Comparison of ENCODE assay signal across 1 cellular context in the genomic region with DNA sequence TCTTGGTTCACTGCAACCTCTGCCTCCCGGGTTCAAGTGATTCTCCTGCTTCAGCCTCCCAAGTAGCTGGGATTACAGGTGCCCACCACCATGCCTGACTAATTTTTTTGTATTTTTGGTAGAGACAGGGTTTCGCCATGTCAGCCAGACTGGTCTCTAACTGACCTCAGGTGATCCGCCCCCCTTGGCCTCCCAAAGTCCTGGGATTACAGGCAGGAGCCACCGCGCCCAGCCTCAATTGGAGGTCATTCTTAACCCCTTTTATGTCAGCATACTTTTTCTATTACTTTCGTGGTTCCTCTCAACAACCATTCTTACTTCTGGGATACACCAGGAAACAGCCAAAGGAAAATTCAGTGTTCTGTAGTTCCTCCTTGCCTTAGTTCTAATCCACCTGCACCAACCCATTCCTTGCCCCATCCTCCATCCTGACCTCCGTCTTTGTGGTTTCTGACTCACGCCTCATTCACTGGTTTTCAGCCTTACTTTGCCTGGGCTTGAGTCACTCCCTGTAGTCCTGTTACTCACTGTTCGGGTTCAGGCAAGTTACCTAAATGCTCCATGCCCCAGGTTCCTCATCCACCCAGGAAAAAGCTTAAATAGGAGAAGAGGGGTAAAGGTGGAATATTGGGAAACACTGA.
TF ChIP-seq lines count a peak whose summit lies in the region.

No MANE protein-coding gene starts in this region.

TF ChIP-seq in GM12878, 131 proteins besides CTCF, POLR2A, EP300 and RAD21:
- TF ChIP-seq ZBTB4 (CRISPR knock-in tag; IDR thresholded peaks at IDR 0.05) (no peak), RUNX3 (IDR thresholded peaks at IDR 0.05; ENCODE audit: low read length) (peak; percentile 47; the same call in 1 of the 2 replicates)
